8 cellular contexts compared by ENCODE assay signal in genomic region chr19:8321760-8322637, GRCh38. TPM values are rescaled to one million over a fixed set of nuclear protein-coding genes. Genes with fewer than 3 reads are reported as not detected.
DNase-seq lines count a peak whose midpoint lies in the region; ATAC-seq, FAIRE-seq and TF ChIP-seq lines count a peak whose summit lies in the region.

No MANE protein-coding gene starts in this region.

- CTCF ChIA-PET in K562 (lab: Yijun Ruan, JAX; ENCODE audit: low intra/inter-chr PET ratio), result no interaction called here

- peak overlapping the region; percentile 99 to 100 for H3K9ac ChIP-seq in K562 (ENCODE audit: insufficient read depth in 1 of 2, low read depth in 2 of 2, low read length in 2 of 2)

- peaks cover 42% of the 10 kb centered on the region for H3K36me3 ChIP-seq in K562 (ENCODE audit: control insufficient read depth, insufficient read depth, low read length)

- under 1% methylated on average over 43 of the region's 49 CpGs for WGBS in K562 (ENCODE audit: insufficient coverage, low coverage, missing lambda C conversion rate)

- DNase-seq in HFFc6 (no peak), K562 (ENCODE audit: extremely low read depth in 1 of 4, low spot score in 3 of 4) (peak in 3 of 4 experiments; percentile 25 to 28 (median 25)), left colon (no peak), GM10266 (ENCODE audit: extremely low spot score) (no peak), NK-92 (lab: John Stamatoyannopoulos, UW; ENCODE audit: unreplicated experiment) (no peak)

- H3K4me1 ChIP-seq in K562 (replicated peaks in 1 of 2; ENCODE audit: control insufficient read depth in 2 of 2, insufficient read depth in 2 of 2, low read length in 2 of 2), result peaks cover 17 to 28% of the 10 kb centered on the region in 2 experiments

- peak overlapping the region; percentile 100 for H3K4me3 Mint-ChIP-seq in HFFc6

- H3K36me3 Mint-ChIP-seq in HFFc6 (ENCODE audit: low read depth), result peaks cover 32% of the 10 kb centered on the region

- in situ Hi-C loops in K562 (cut with MboI), result no loop called here

- H3K9me1 ChIP-seq in K562 (ENCODE audit: control insufficient read depth, insufficient read depth, low read length), result no peaks in the 10 kb centered on the region

- H4K20me1 ChIP-seq in K562 (replicated peaks; ENCODE audit: control insufficient read depth, insufficient read depth, low read length), result peaks cover 26% of the 10 kb centered on the region; the same call in 1 of the 2 replicates

- H3K79me2 ChIP-seq in K562 (ENCODE audit: control insufficient read depth, insufficient read depth, low read length), result peaks cover 50% of the 10 kb centered on the region

- peaks cover 1% of the 10 kb centered on the region for H3K27me3 Mint-ChIP-seq in HFFc6 (ENCODE audit: insufficient read depth)

- POLR2A ChIA-PET in K562 (lab: Yijun Ruan, JAX), result interaction anchor here (0.6 to 3.8 kb wide), 31 partner anchors 10 to 378 kb away, joined by 3 to 34 read pairs (median 5); partner anchors contain the start of genes RAB11B, TIMM44 and ZNF414

- no peaks in the 10 kb centered on the region for H3K27me3 ChIP-seq in K562 (ENCODE audit: control insufficient read depth in 2 of 2, insufficient read depth in 2 of 2, low read length in 2 of 2)

- TF ChIP-seq RAD21 in K562 (CRISPR knock-in tag; conservative IDR thresholded peaks at IDR 0.05 in 1 of 2, IDR thresholded peaks at IDR 0.05 in 1 of 2), result no peak

- peaks cover 20% of the 10 kb centered on the region for H3K4me1 Mint-ChIP-seq in HFFc6 (ENCODE audit: low read depth)

- H3K27ac ChIP-seq in 22Rv1 (peak overlapping the region; percentile 85), K562 (ENCODE audit: extremely low read depth, low read depth, low read length) (peak overlapping the region; percentile 94), temporal lobe (ENCODE audit: low read depth, low read length) (peak overlapping the region; percentile 61)

- TSS peak; percentile 87 for BruUV-seq in K562 (replicated peaks; lab: Mats Ljungman, UMichigan)

- TF ChIP-seq POLR2A in K562 (conservative IDR thresholded peaks at IDR 0.05), result no peak

- TF ChIP-seq CTCF in 22Rv1 (IDR thresholded peaks at IDR 0.05) (no peak), HFFc6 (IDR thresholded peaks at IDR 0.05) (no peak), K562 (IDR thresholded peaks at IDR 0.05 in 2 of 3, conservative IDR thresholded peaks at IDR 0.05 in 1 of 3; ENCODE audit: insufficient read depth in 2 of 3, low read depth in 1 of 3, low read length in 3 of 3) (no peak), GM10266 (IDR thresholded peaks at IDR 0.05; ENCODE audit: control insufficient read depth, insufficient read depth, low read depth, missing control alignments) (no peak)

- H3K9me3 ChIP-seq in K562 (replicated peaks; ENCODE audit: control insufficient read depth, insufficient read depth, low read depth, low read length), result no peaks in the 10 kb centered on the region

- FAIRE-seq in K562 (lab: Jason Lieb, UNC), result no peak

- H3K4me3 ChIP-seq in K562, result peak overlapping the region; percentile 99

- intact Hi-C loops in K562 (cut with micrococcal nuclease) (loop anchor here (1.0 to 10.0 kb wide), 2 partner anchors 21 to 57 kb away; partner anchors contain the start of gene KANK3), left colon (cut with DNase I, micrococcal nuclease) (no loop called here)

- H3K9me3 Mint-ChIP-seq in HFFc6, result peaks cover 4% of the 10 kb centered on the region; the same call in 1 of the 2 replicates

- peak overlapping the region; percentile 28; the same call in 1 of the 2 replicates for H2AFZ ChIP-seq in K562 (ENCODE audit: low read depth, low read length)

- ATAC-seq in K562 (peak; percentile 8), left colon (peak; percentile 33), GM18873 (IDR thresholded peaks at IDR 0.05; ENCODE audit: low FRiP score, unreplicated experiment) (no peak)

- H3K4me2 ChIP-seq in K562 (ENCODE audit: insufficient read depth, low read length), result peak overlapping the region; percentile 99

- no peak for TF ChIP-seq EP300 in K562 (IDR thresholded peaks at IDR 0.05; ENCODE audit: low read length)

- peak overlapping the region; percentile 100 for H3K27ac Mint-ChIP-seq in HFFc6

RNA-seq across cellular contexts. Expression of gene RPS28, which starts 0.7 kb away (rescaled TPM):
- 1,000 to 10,000 TPM; 1,135 to 1,536 (median 1,376) TPM for total RNA-seq in HFFc6 (2021; fragmentation: NEBNext Ultra II Directional; extraction: Animal tissue kit (Norgen Biotek cat#: 25700))
- total RNA-seq in K562 (2011; cell fraction: chromatin; rRNA removed; ENCODE audit: low replicate concordance), result 88.1 and 153 TPM in 2 replicates
- 167 TPM in 2 replicates for total RNA-seq in K562 (2011; cell fraction: nucleolus; rRNA removed)
- total RNA-seq in K562 (2011; cell fraction: nucleoplasm; rRNA removed), result 206 and 397 TPM in 2 replicates
- 1,864 and 2,438 TPM in 2 replicates for total RNA-seq in K562 (2014; rRNA removed)
- total RNA-seq in K562 (2014; rRNA removed; fragmentation: Illumina TruSeq; extraction: Trizol), result 130 and 165 TPM in 2 replicates
- total RNA-seq in K562 (2015; rRNA removed; fragmentation: Illumina TruSeq; extraction: Trizol), result 471 and 527 TPM in 2 replicates
- total RNA-seq in K562 (2021), result 2,747 and 3,081 TPM in 2 replicates
- polyA plus RNA-seq in K562 (2011; rRNA removed), result 662 and 1,013 TPM in 2 replicates
- 1,028 and 1,084 TPM in 2 replicates for polyA plus RNA-seq in K562 (2011; cell fraction: cytosol; rRNA removed)
- polyA plus RNA-seq in K562 (2011; cell fraction: nucleus; rRNA removed), result 641 and 754 TPM in 2 replicates
- 3,105 and 3,833 TPM in 2 replicates for polyA plus RNA-seq in K562 (2012)
- 866 and 1,057 TPM in 2 replicates for polyA plus RNA-seq in K562 (2014; fragmentation: Illumina TruSeq; extraction: Trizol)
- 1,000 to 10,000 TPM; 2,724 to 2,827 TPM for polyA plus RNA-seq in K562 (2014; fragmentation: Nextera tagmentation; extraction: Ambion mirVana)
- 1,303 and 1,847 TPM in 2 replicates for polyA plus RNA-seq in K562 (2014; rRNA removed)
- 177 and 211 TPM in 2 replicates for polyA minus RNA-seq in K562 (2011; rRNA and poly(A)+ RNA removed)
- polyA minus RNA-seq in K562 (2011; cell fraction: cytosol; rRNA and poly(A)+ RNA removed), result 416 and 590 TPM in 2 replicates
- 61.5 and 90.0 TPM in 2 replicates for polyA minus RNA-seq in K562 (2011; cell fraction: nucleus; rRNA and poly(A)+ RNA removed)
- 1,000 to 10,000 TPM; 1,489 to 1,517 TPM for total RNA-seq in left colon
- total RNA-seq in temporal lobe, result 175 TPM

RNA-seq across cellular contexts. Expression of gene NDUFA7, which starts 0.8 kb away (rescaled TPM):
- total RNA-seq in HFFc6 (2021; fragmentation: NEBNext Ultra II Directional; extraction: Animal tissue kit (Norgen Biotek cat#: 25700)), result 10 to 100 TPM; 54.0 to 75.9 (median 61.1) TPM
- total RNA-seq in K562 (2011; cell fraction: chromatin; rRNA removed; ENCODE audit: low replicate concordance), result 14.3 and 43.7 TPM in 2 replicates
- total RNA-seq in K562 (2011; cell fraction: nucleolus; rRNA removed), result 43.4 and 46.7 TPM in 2 replicates
- total RNA-seq in K562 (2011; cell fraction: nucleoplasm; rRNA removed), result 37.7 and 37.8 TPM in 2 replicates
- total RNA-seq in K562 (2014; rRNA removed) (114 and 148 TPM in 2 replicates), K562 (2014; rRNA removed; fragmentation: Illumina TruSeq; extraction: Trizol) (49.8 and 70.8 TPM in 2 replicates), K562 (2015; rRNA removed; fragmentation: Illumina TruSeq; extraction: Trizol) (134 and 142 TPM in 2 replicates), K562 (2021) (101 and 105 TPM in 2 replicates), left colon (10 to 100 TPM; 49.3 to 59.6 TPM), temporal lobe (3.7 TPM)
- polyA plus RNA-seq in K562 (2011; rRNA removed) (79.6 and 135 TPM in 2 replicates), K562 (2014; fragmentation: Illumina TruSeq; extraction: Trizol) (212 and 228 TPM in 2 replicates), K562 (2014; fragmentation: Nextera tagmentation; extraction: Ambion mirVana) (100 to 1,000 TPM; 312 to 348 TPM), K562 (2014; rRNA removed) (152 and 187 TPM in 2 replicates)
- 201 and 321 TPM in 2 replicates for polyA plus RNA-seq in K562 (2011; cell fraction: cytosol; rRNA removed)
- polyA plus RNA-seq in K562 (2011; cell fraction: nucleus; rRNA removed), result 93.7 and 110 TPM in 2 replicates
- polyA plus RNA-seq in K562 (2012), result 150 and 163 TPM in 2 replicates
- polyA minus RNA-seq in K562 (2011; rRNA and poly(A)+ RNA removed), result 23.9 and 35.3 TPM in 2 replicates
- polyA minus RNA-seq in K562 (2011; cell fraction: cytosol; rRNA and poly(A)+ RNA removed), result 67.7 and 108 TPM in 2 replicates
- 13.7 and 28.9 TPM in 2 replicates for polyA minus RNA-seq in K562 (2011; cell fraction: nucleus; rRNA and poly(A)+ RNA removed)

RNA-seq across cellular contexts. Expression of gene CD320, which starts 13.8 kb away (rescaled TPM):
- 10 to 100 TPM; 54.2 to 65.7 (median 57.6) TPM for total RNA-seq in HFFc6 (2021; fragmentation: NEBNext Ultra II Directional; extraction: Animal tissue kit (Norgen Biotek cat#: 25700))
- total RNA-seq in K562 (2011; cell fraction: chromatin; rRNA removed; ENCODE audit: low replicate concordance), result 13.8 and 50.6 TPM in 2 replicates
- 113 and 115 TPM in 2 replicates for total RNA-seq in K562 (2011; cell fraction: nucleolus; rRNA removed)
- total RNA-seq in K562 (2011; cell fraction: nucleoplasm; rRNA removed), result 51.0 and 58.3 TPM in 2 replicates
- total RNA-seq in K562 (2014; rRNA removed) (71.4 and 100 TPM in 2 replicates), K562 (2014; rRNA removed; fragmentation: Illumina TruSeq; extraction: Trizol) (7.9 and 13.3 TPM in 2 replicates), K562 (2015; rRNA removed; fragmentation: Illumina TruSeq; extraction: Trizol) (42.3 and 45.6 TPM in 2 replicates), K562 (2021) (94.5 and 97.0 TPM in 2 replicates), left colon (10 to 100 TPM; 46.0 to 46.2 TPM), temporal lobe (15.5 TPM)
- polyA plus RNA-seq in K562 (2011; rRNA removed) (34.4 and 42.4 TPM in 2 replicates), K562 (2014; fragmentation: Illumina TruSeq; extraction: Trizol) (29.4 and 47.0 TPM in 2 replicates), K562 (2014; fragmentation: Nextera tagmentation; extraction: Ambion mirVana) (1 to 10 TPM in 1 of 2 experiments, under 1 TPM in 1; 0.45 to 2.5 TPM), K562 (2014; rRNA removed) (75.0 and 81.0 TPM in 2 replicates)
- 79.7 and 224 TPM in 2 replicates for polyA plus RNA-seq in K562 (2011; cell fraction: cytosol; rRNA removed)
- polyA plus RNA-seq in K562 (2011; cell fraction: nucleus; rRNA removed), result 32.2 and 55.2 TPM in 2 replicates
- 63.8 and 67.0 TPM in 2 replicates for polyA plus RNA-seq in K562 (2012)
- 4.9 and 8.8 TPM in 2 replicates for polyA minus RNA-seq in K562 (2011; rRNA and poly(A)+ RNA removed)
- 23.0 and 32.5 TPM in 2 replicates for polyA minus RNA-seq in K562 (2011; cell fraction: cytosol; rRNA and poly(A)+ RNA removed)
- polyA minus RNA-seq in K562 (2011; cell fraction: nucleus; rRNA and poly(A)+ RNA removed), result 8.1 and 8.7 TPM in 2 replicates

RNA-seq across cellular contexts. Expression of gene KANK3, which starts 21.1 kb away (rescaled TPM):
- total RNA-seq in HFFc6 (2021; fragmentation: NEBNext Ultra II Directional; extraction: Animal tissue kit (Norgen Biotek cat#: 25700)), result under 1 TPM in 2 of 6 experiments, not detected in 4; 0.26 to 0.30 TPM
- total RNA-seq in K562 (2011; cell fraction: chromatin; rRNA removed; ENCODE audit: low replicate concordance), result 0.44 and 1.0 TPM in 2 replicates
- 0.53 and 0.83 TPM in 2 replicates for total RNA-seq in K562 (2011; cell fraction: nucleolus; rRNA removed)
- total RNA-seq in K562 (2011; cell fraction: nucleoplasm; rRNA removed), result 0.76 and 0.95 TPM in 2 replicates
- total RNA-seq in K562 (2014; rRNA removed) (not detected in 2 replicates), K562 (2014; rRNA removed; fragmentation: Illumina TruSeq; extraction: Trizol) (not detected in 2 replicates), K562 (2015; rRNA removed; fragmentation: Illumina TruSeq; extraction: Trizol) (not detected in 2 replicates), K562 (2021) (0.22 and 0.40 TPM in 2 replicates), left colon (1 to 10 TPM; 2.4 to 2.6 TPM), temporal lobe (2.2 TPM)
- polyA plus RNA-seq in K562 (2011; rRNA removed) (0.08 TPM in 2 replicates), K562 (2014; fragmentation: Illumina TruSeq; extraction: Trizol) (0.06 TPM in 1 of 2 replicates, not detected in the other), K562 (2014; fragmentation: Nextera tagmentation; extraction: Ambion mirVana) (under 1 TPM in 1 of 2 experiments, not detected in 1; 0.03 TPM), K562 (2014; rRNA removed) (not detected in 2 replicates)
- polyA plus RNA-seq in K562 (2011; cell fraction: cytosol; rRNA removed), result 0.10 and 0.27 TPM in 2 replicates
- 0.41 and 0.82 TPM in 2 replicates for polyA plus RNA-seq in K562 (2011; cell fraction: nucleus; rRNA removed)
- polyA plus RNA-seq in K562 (2012), result 0.14 and 0.18 TPM in 2 replicates
- not detected in 2 replicates for polyA minus RNA-seq in K562 (2011; rRNA and poly(A)+ RNA removed)
- polyA minus RNA-seq in K562 (2011; cell fraction: cytosol; rRNA and poly(A)+ RNA removed), result not detected in 2 replicates
- 0.11 and 0.54 TPM in 2 replicates for polyA minus RNA-seq in K562 (2011; cell fraction: nucleus; rRNA and poly(A)+ RNA removed)

RNA-seq across cellular contexts. Expression of gene ANGPTL4, which starts 42.0 kb away (rescaled TPM):
- total RNA-seq in HFFc6 (2021; fragmentation: NEBNext Ultra II Directional; extraction: Animal tissue kit (Norgen Biotek cat#: 25700)), result 1 to 10 TPM; 1.5 to 9.8 (median 2.0) TPM
- 0.35 and 2.5 TPM in 2 replicates for total RNA-seq in K562 (2011; cell fraction: chromatin; rRNA removed; ENCODE audit: low replicate concordance)
- total RNA-seq in K562 (2011; cell fraction: nucleolus; rRNA removed), result 1.8 and 4.8 TPM in 2 replicates
- total RNA-seq in K562 (2011; cell fraction: nucleoplasm; rRNA removed), result 1.4 and 1.8 TPM in 2 replicates
- total RNA-seq in K562 (2014; rRNA removed) (0.05 and 0.33 TPM in 2 replicates), K562 (2014; rRNA removed; fragmentation: Illumina TruSeq; extraction: Trizol) (not detected in 2 replicates), K562 (2015; rRNA removed; fragmentation: Illumina TruSeq; extraction: Trizol) (0.08 and 0.22 TPM in 2 replicates), K562 (2021) (0.20 and 0.24 TPM in 2 replicates), left colon (1 to 10 TPM; 3.2 TPM), temporal lobe (1.5 TPM)
- polyA plus RNA-seq in K562 (2011; rRNA removed) (0.64 and 0.77 TPM in 2 replicates), K562 (2014; fragmentation: Illumina TruSeq; extraction: Trizol) (0.32 TPM in 1 of 2 replicates, not detected in the other), K562 (2014; fragmentation: Nextera tagmentation; extraction: Ambion mirVana) (not detected), K562 (2014; rRNA removed) (0.15 and 0.85 TPM in 2 replicates)
- 0.46 and 3.3 TPM in 2 replicates for polyA plus RNA-seq in K562 (2011; cell fraction: cytosol; rRNA removed)
- 0.94 and 4.1 TPM in 2 replicates for polyA plus RNA-seq in K562 (2011; cell fraction: nucleus; rRNA removed)
- 0.61 and 0.65 TPM in 2 replicates for polyA plus RNA-seq in K562 (2012)
- polyA minus RNA-seq in K562 (2011; rRNA and poly(A)+ RNA removed), result 0.46 TPM in 1 of 2 replicates, not detected in the other
- 2.3 TPM in 1 of 2 replicates, not detected in the other for polyA minus RNA-seq in K562 (2011; cell fraction: cytosol; rRNA and poly(A)+ RNA removed)
- 0.78 and 1.8 TPM in 2 replicates for polyA minus RNA-seq in K562 (2011; cell fraction: nucleus; rRNA and poly(A)+ RNA removed)

Comparison
In these comparisons a context has a peak if more than half of its experiments do, and no peak if none do; other contexts are left out.
1. DNase-seq: peak in K562 (3 of 4); none in HFFc6 (single experiment), left colon (0 of 2), GM10266 (single experiment) and NK-92 (single experiment).
2. Peak in every context shown above with its lines, with median percentiles within 50 percentile points of each other: H3K27ac ChIP-seq.